21 cellular contexts compared by ENCODE assay signal in genomic region chr7:146937836-146938235, GRCh38.
DNase-seq lines count a peak whose midpoint lies in the region; FAIRE-seq lines count a peak whose summit lies in the region.
"Had no signal": no experiment of that assay in that cellular context is flagged by ENCODE, and none has a peak within 500 bp of the region (broad histone marks: within the 10 kb centered on the region; RNA-seq: fewer than 3 reads in every experiment).

No MANE protein-coding gene starts in this region.

- no peaks in the 10 kb centered on the region for H3K27me3 ChIP-seq in adipocyte (replicated peaks; ENCODE audit: control insufficient read depth, insufficient read depth, low read length)

- no peak for FAIRE-seq in HTR-8/SVneo (lab: Jason Lieb, UNC)
- FAIRE-seq: GM19239 had no signal

- no peaks in the 10 kb centered on the region for H3K36me3 ChIP-seq in adipocyte (ENCODE audit: control insufficient read depth, insufficient read depth, low read length, severe bottlenecking)

- H3K4me3 ChIP-seq in adipocyte (ENCODE audit: low read length), result no peak overlapping the region

- no peaks in the 10 kb centered on the region for H3K4me1 ChIP-seq in adipocyte (ENCODE audit: control insufficient read depth, insufficient read depth, low read length)

- peaks cover 13% of the 10 kb centered on the region for H3K9me3 ChIP-seq in adipocyte (ENCODE audit: control insufficient read depth, low read length)

- H3K9ac ChIP-seq in adipocyte (ENCODE audit: low read length), result no peak overlapping the region

- DNase-seq in NOMO-1 treated with DMSO at 0.1 percent for 48 hours (lab: John Stamatoyannopoulos, UW; ENCODE audit: unreplicated experiment) (peak; percentile 2), NOMO-1 (lab: John Stamatoyannopoulos, UW; ENCODE audit: unreplicated experiment in 2 of 2) (no peak), adipocyte (ENCODE audit: low read depth) (peak; percentile 20), kidney tubule cell (ENCODE audit: low spot score) (peak; percentile 23), cortex of kidney (lab: John Stamatoyannopoulos, UW) (no peak), HTR-8/SVneo (ENCODE audit: insufficient read length, low spot score) (no peak), NCI-H2107 treated with DMSO at 0.1 percent for 48 hours (lab: John Stamatoyannopoulos, UW; ENCODE audit: unreplicated experiment) (no peak)
- DNase-seq: 8988T; AML-193; C1 segment of cervical spinal cord; CD8-positive, alpha-beta T cell; EL; GF-D8; Kasumi-1; NCI-H1048; NCI-H1417 treated with DMSO at 0.1 percent for 48 hours; NCI-H187; NCI-H524 treated with DMSO at 0.1 percent for 48 hours; PC-3; Right ventricle myocardium superior had no signal

Comparison
In these comparisons a context has a peak if more than half of its experiments do, and no peak if none do; other contexts are left out.
1. DNase-seq: peak in NOMO-1 treated with DMSO at 0.1 percent for 48 hours (single experiment), adipocyte (single experiment) and kidney tubule cell (single experiment); none in NOMO-1 (0 of 2), cortex of kidney (single experiment), HTR-8/SVneo (single experiment) and NCI-H2107 treated with DMSO at 0.1 percent for 48 hours (single experiment).